Comparison of ENCODE assay signal across 8 cellular contexts in the genomic region with DNA sequence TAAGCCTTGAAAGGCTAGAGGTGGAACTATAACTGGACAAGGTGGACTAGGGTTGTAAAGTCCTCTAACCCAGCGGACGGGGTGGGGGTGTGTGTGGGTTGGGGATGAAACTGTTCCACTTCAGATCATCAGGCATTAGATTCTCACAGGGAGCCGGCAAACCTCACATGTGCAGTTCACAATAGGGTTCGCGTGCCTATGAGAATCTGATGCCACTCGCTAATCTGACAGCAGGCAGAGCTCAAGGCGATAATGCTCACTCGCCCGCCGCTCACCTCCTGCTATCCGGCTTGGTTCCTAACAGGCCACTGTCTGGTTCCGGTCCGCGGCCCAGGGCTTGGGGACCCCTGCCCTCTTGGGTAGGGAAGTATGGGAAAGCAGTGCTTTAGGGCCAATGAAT. TPM values are rescaled to one million over a fixed set of nuclear protein-coding genes. Genes with fewer than 3 reads are reported as not detected.
DNase-seq lines count a peak whose midpoint lies in the region; ATAC-seq and TF ChIP-seq lines count a peak whose summit lies in the region.

No MANE protein-coding gene starts in this region.

- peak overlapping the region; percentile 92 for H3K27ac ChIP-seq in BLaER1
- H3K27ac ChIP-seq in rectal smooth muscle tissue (ENCODE audit: low read depth, low read length), result peak overlapping the region; percentile 42

- H3K9me3 Mint-ChIP-seq in activated CD4-positive, alpha-beta memory T cell treated with anti-CD3 and anti-CD28 coated beads for 36 hours, result no peaks in the 10 kb centered on the region

- TF ChIP-seq CTCF in fibroblast of mammary gland (conservative IDR thresholded peaks at IDR 0.05; ENCODE audit: control insufficient read depth, insufficient read depth, low read depth, low read length), result no peak

- POLR2A ChIA-PET in activated CD4-positive, alpha-beta memory T cell treated with anti-CD3 and anti-CD28 coated beads for 36 hours (lab: Charles Lee), result interaction anchor here (0.6 to 2.8 kb wide), 6 partner anchors 8 to 80 kb away, joined by 3 to 20 read pairs (median 3); no protein-coding TSS in a partner anchor

- H3K4me3 Mint-ChIP-seq in activated CD4-positive, alpha-beta memory T cell treated with anti-CD3 and anti-CD28 coated beads for 36 hours, result peak overlapping the region; percentile 90

- CTCF ChIA-PET in activated CD4-positive, alpha-beta memory T cell treated with anti-CD3 and anti-CD28 coated beads for 36 hours (lab: Charles Lee), result no interaction called here

- H3K9me3 ChIP-seq in BLaER1, result no peaks in the 10 kb centered on the region

- peaks cover 50% of the 10 kb centered on the region for H3K36me3 ChIP-seq in BLaER1
- peaks cover 8% of the 10 kb centered on the region for H3K36me3 ChIP-seq in rectal smooth muscle tissue (ENCODE audit: control insufficient read depth, insufficient read depth, low read length)

- H4K20me1 ChIP-seq in BLaER1, result peaks cover 29% of the 10 kb centered on the region

- no peaks in the 10 kb centered on the region for H3K27me3 ChIP-seq in BLaER1
- H3K27me3 ChIP-seq in rectal smooth muscle tissue (ENCODE audit: control insufficient read depth, insufficient read depth, low read length), result no peaks in the 10 kb centered on the region

- DNase-seq in HUDEP-2 (lab: John Stamatoyannopoulos, UW; ENCODE audit: unreplicated experiment in 76 of 76) (peak in 61 of 76 experiments; percentile 1 to 69 (median 32)), fibroblast of mammary gland (ENCODE audit: low read depth) (peak; percentile 8), mesenteric fat pad (ENCODE audit: low spot score) (no peak), NCI-H2081 treated with DMSO at 0.1 percent for 48 hours (lab: John Stamatoyannopoulos, UW) (no peak)
- DNase-seq in activated CD4-positive, alpha-beta memory T cell treated with anti-CD3 and anti-CD28 coated beads for 36 hours, result peak; percentile 35

- peaks cover 45% of the 10 kb centered on the region for H3K4me1 ChIP-seq in BLaER1
- peaks cover 5% of the 10 kb centered on the region for H3K4me1 ChIP-seq in rectal smooth muscle tissue (ENCODE audit: control insufficient read depth, insufficient read depth, low read length)

- H3K27me3 Mint-ChIP-seq in activated CD4-positive, alpha-beta memory T cell treated with anti-CD3 and anti-CD28 coated beads for 36 hours, result no peaks in the 10 kb centered on the region

- ATAC-seq in GM21825 (IDR thresholded peaks at IDR 0.05; ENCODE audit: unreplicated experiment), result no peak

- intact Hi-C loops in activated CD4-positive, alpha-beta memory T cell treated with anti-CD3 and anti-CD28 coated beads for 36 hours (cut with micrococcal nuclease), result loop anchor here (1.0 to 10.0 kb wide), 9 partner anchors 13 to 570 kb away; a partner anchor contains a TSS

- peak overlapping the region; percentile 92 for H3K27ac Mint-ChIP-seq in activated CD4-positive, alpha-beta memory T cell treated with anti-CD3 and anti-CD28 coated beads for 36 hours

- peaks cover 39% of the 10 kb centered on the region for H3K36me3 Mint-ChIP-seq in activated CD4-positive, alpha-beta memory T cell treated with anti-CD3 and anti-CD28 coated beads for 36 hours

- peak overlapping the region; percentile 87 for H3K4me2 ChIP-seq in BLaER1

- peaks cover 56% of the 10 kb centered on the region for H3K4me1 Mint-ChIP-seq in activated CD4-positive, alpha-beta memory T cell treated with anti-CD3 and anti-CD28 coated beads for 36 hours (ENCODE audit: low read depth)

- H3K4me3 ChIP-seq in BLaER1, result peak overlapping the region; percentile 84
- H3K4me3 ChIP-seq in fibroblast of mammary gland (ENCODE audit: control insufficient read depth, low read depth, low read length), result peak overlapping the region; percentile 80
- peak overlapping the region; percentile 85 for H3K4me3 ChIP-seq in rectal smooth muscle tissue (ENCODE audit: low read length)

- H3K9ac ChIP-seq in BLaER1 (peak overlapping the region; percentile 87), rectal smooth muscle tissue (ENCODE audit: low read length) (no peak overlapping the region)

RNA-seq across cellular contexts. Expression of a gene that starts 1.0 kb away (rescaled TPM):
- total RNA-seq in activated CD4-positive, alpha-beta memory T cell treated with anti-CD3 and anti-CD28 coated beads for 36 hours, result 10 to 100 TPM; 15.4 to 16.8 TPM
- 38.2 TPM for total RNA-seq in mesenteric fat pad

RNA-seq across cellular contexts. Expression of a gene that starts 42.6 kb away (rescaled TPM):
- 10 to 100 TPM; 26.2 to 26.6 TPM for total RNA-seq in activated CD4-positive, alpha-beta memory T cell treated with anti-CD3 and anti-CD28 coated beads for 36 hours
- 22.9 TPM for total RNA-seq in mesenteric fat pad

Comparison
In these comparisons a context has a peak if more than half of its experiments do, and no peak if none do; other contexts are left out.
1. DNase-seq: peak in HUDEP-2 (61 of 76), activated CD4-positive, alpha-beta memory T cell treated with anti-CD3 and anti-CD28 coated beads for 36 hours (single experiment) and fibroblast of mammary gland (single experiment); none in mesenteric fat pad (single experiment) and NCI-H2081 treated with DMSO at 0.1 percent for 48 hours (single experiment).
2. Peak in every context shown above with its lines, with median percentiles within 50 percentile points of each other: H3K4me3 ChIP-seq.